In the genomic region with DNA sequence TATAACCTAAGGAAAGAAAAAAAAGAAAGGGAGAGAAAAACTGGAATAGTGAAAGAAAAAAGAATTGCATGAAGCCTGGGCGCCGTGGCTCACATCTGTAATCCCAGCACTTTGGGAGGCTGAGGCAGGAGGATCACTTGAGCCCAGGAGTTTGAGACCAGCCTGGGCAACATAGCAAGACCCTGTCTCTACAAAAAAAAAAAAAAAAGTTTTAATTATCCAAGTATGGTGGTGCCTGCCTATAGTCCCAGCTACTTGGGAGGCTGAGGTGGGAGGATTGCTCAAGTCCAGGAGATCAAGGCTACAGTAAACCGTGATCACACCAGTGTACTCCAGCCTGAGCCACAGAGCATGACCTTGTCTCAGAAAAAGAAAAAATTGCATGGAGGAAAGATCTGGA, we compare ENCODE assay signal across 2 cellular contexts.
A peak's percentile ranks its signal among the peaks of the same experiment; 100 is the strongest.
TF ChIP-seq lines count a peak whose summit lies in the region.

No MANE protein-coding gene starts in this region.

TF ChIP-seq in HEK293, 187 proteins besides CTCF, POLR2A, EP300 and RAD21:
- peak; percentile 73 for TF ChIP-seq ZNF121 (tag by site-specific recombination; IDR thresholded peaks at IDR 0.05)

TF ChIP-seq in K562, 482 proteins besides CTCF, POLR2A, EP300 and RAD21:
- TF ChIP-seq RBM25 (IDR thresholded peaks at IDR 0.05; ENCODE audit: low read depth, low read length, severe bottlenecking): peak; percentile 58
- peak; percentile 91 for TF ChIP-seq ZNF121 (CRISPR knock-in tag; conservative IDR thresholded peaks at IDR 0.05)
- peak; percentile 64; the same call in 1 of the 2 replicates for TF ChIP-seq BCOR (IDR thresholded peaks at IDR 0.05)
TF ChIP-seq in K562: peak in this region for 3; not testable (repeated sequence) for 479.
